9 cellular contexts compared by ENCODE assay signal in genomic region chr7:131026297-131027003, GRCh38.
DNase-seq lines count a peak whose midpoint lies in the region; ATAC-seq and TF ChIP-seq lines count a peak whose summit lies in the region.
"Had no signal": no experiment of that assay in that cellular context is flagged by ENCODE, and none has a peak within 500 bp of the region (broad histone marks: within the 10 kb centered on the region; RNA-seq: fewer than 3 reads in every experiment).

No MANE protein-coding gene starts in this region.

- H3K4me3 ChIP-seq in mesendoderm (ENCODE audit: low read length) (no peak overlapping the region), SJCRH30 (no peak overlapping the region)
- H3K4me3 ChIP-seq: right lobe of liver had no signal

- ATAC-seq in GM18511 (IDR thresholded peaks at IDR 0.05; ENCODE audit: unreplicated experiment) (peak; percentile 42), HG02885 (IDR thresholded peaks at IDR 0.05; ENCODE audit: poor library complexity, unreplicated experiment) (peak; percentile 48), left lobe of liver (no peak)

- peaks cover 7% of the 10 kb centered on the region for H3K9me3 Mint-ChIP-seq in activated CD4-positive, alpha-beta memory T cell treated with anti-CD3 and anti-CD28 coated beads, Interleukin-2, amount 10 ng/mL, durations not matched to agents 7 days and 5 days
- no peaks in the 10 kb centered on the region for H3K9me3 Mint-ChIP-seq in progenitor cell of endocrine pancreas (ENCODE audit: low read depth)

- H3K18ac ChIP-seq in mesendoderm (ENCODE audit: low read length), result no peak overlapping the region

- DNase-seq in activated CD4-positive, alpha-beta memory T cell treated with anti-CD3 and anti-CD28 coated beads, Interleukin-2, amount 10 ng/mL, durations not matched to agents 7 days and 5 days, result no peak
- DNase-seq in mesendoderm, result peak; percentile 35
- no peak for DNase-seq in activated effector memory CD4-positive, alpha-beta T cell treated with Interleukin-2 at 50 U/mL for 16 hours
- DNase-seq in progenitor cell of endocrine pancreas (ENCODE audit: low spot score, unreplicated experiment), result no peak
- no peak for DNase-seq in left lobe of liver (ENCODE audit: low spot score)
- no peak for DNase-seq in SJCRH30
- DNase-seq: right lobe of liver had no signal

- H3K36me3 ChIP-seq in mesendoderm (ENCODE audit: control insufficient read depth, insufficient read depth, low read length), result no peaks in the 10 kb centered on the region
- no peaks in the 10 kb centered on the region for H3K36me3 ChIP-seq in SJCRH30
- H3K36me3 ChIP-seq: right lobe of liver had no signal

- no peak overlapping the region for H3K4ac ChIP-seq in mesendoderm (ENCODE audit: low read depth, low read length)

- no peaks in the 10 kb centered on the region for H3K27me3 Mint-ChIP-seq in activated CD4-positive, alpha-beta memory T cell treated with anti-CD3 and anti-CD28 coated beads, Interleukin-2, amount 10 ng/mL, durations not matched to agents 7 days and 5 days
- H3K27me3 Mint-ChIP-seq in progenitor cell of endocrine pancreas, result no peaks in the 10 kb centered on the region

- no peak overlapping the region for H3K27ac ChIP-seq in mesendoderm (ENCODE audit: low read depth, low read length)
- H3K27ac ChIP-seq in SJCRH30, result no peak overlapping the region
- H3K27ac ChIP-seq: right lobe of liver had no signal

- no peak overlapping the region for H2BK5ac ChIP-seq in mesendoderm (ENCODE audit: low read length)

- H2AK5ac ChIP-seq in mesendoderm (ENCODE audit: low read length), result no peak overlapping the region

- no peaks in the 10 kb centered on the region for H3K79me2 ChIP-seq in mesendoderm (ENCODE audit: control insufficient read depth, insufficient read depth, low read length)

- no peaks in the 10 kb centered on the region for H3K79me1 ChIP-seq in mesendoderm (ENCODE audit: low read length)

- H3K9ac ChIP-seq in mesendoderm (ENCODE audit: low read length), result no peak overlapping the region

- CTCF ChIA-PET in activated CD4-positive, alpha-beta memory T cell treated with anti-CD3 and anti-CD28 coated beads, Interleukin-2, amount 10 ng/mL, durations not matched to agents 7 days and 5 days (lab: Charles Lee), result interaction anchor here (1.1 to 1.4 kb wide), 3 partner anchors 17 to 56 kb away, joined by 3 to 4 read pairs (median 3); no protein-coding TSS in a partner anchor

- no peak overlapping the region for H3K4me3 Mint-ChIP-seq in activated CD4-positive, alpha-beta memory T cell treated with anti-CD3 and anti-CD28 coated beads, Interleukin-2, amount 10 ng/mL, durations not matched to agents 7 days and 5 days
- no peak overlapping the region for H3K4me3 Mint-ChIP-seq in progenitor cell of endocrine pancreas (ENCODE audit: low read depth)

- no peak overlapping the region for H2BK15ac ChIP-seq in mesendoderm (replicated peaks; ENCODE audit: low read depth)

- POLR2A ChIA-PET in activated CD4-positive, alpha-beta memory T cell treated with anti-CD3 and anti-CD28 coated beads, Interleukin-2, amount 10 ng/mL, durations not matched to agents 7 days and 5 days (lab: Charles Lee), result interaction anchor here (1.0 to 2.1 kb wide), 6 partner anchors 9 to 129 kb away, joined by 3 to 10 read pairs (median 4); no protein-coding TSS in a partner anchor

- H3K27ac Mint-ChIP-seq in activated CD4-positive, alpha-beta memory T cell treated with anti-CD3 and anti-CD28 coated beads, Interleukin-2, amount 10 ng/mL, durations not matched to agents 7 days and 5 days, result peak overlapping the region; percentile 79
- no peak overlapping the region for H3K27ac Mint-ChIP-seq in progenitor cell of endocrine pancreas

- no CpG with 5 or more reads among the region's 7 CpGs for WGBS in mesendoderm (ENCODE audit: extremely low coverage, insufficient coverage, low lambda C conversion rate)

- H3K4me2 ChIP-seq in mesendoderm (ENCODE audit: low read length), result no peak overlapping the region

- H3K27me3 ChIP-seq in mesendoderm (ENCODE audit: insufficient read depth, low read length, poor library complexity) (no peaks in the 10 kb centered on the region), SJCRH30 (no peaks in the 10 kb centered on the region)
- H3K27me3 ChIP-seq: right lobe of liver had no signal

- H3K4me1 ChIP-seq in mesendoderm (ENCODE audit: control insufficient read depth, low read depth, low read length), result no peaks in the 10 kb centered on the region
- no peaks in the 10 kb centered on the region for H3K4me1 ChIP-seq in SJCRH30
- H3K4me1 ChIP-seq: right lobe of liver had no signal

- peaks cover 63% of the 10 kb centered on the region for H3K36me3 Mint-ChIP-seq in activated CD4-positive, alpha-beta memory T cell treated with anti-CD3 and anti-CD28 coated beads, Interleukin-2, amount 10 ng/mL, durations not matched to agents 7 days and 5 days (ENCODE audit: low read depth)
- no peaks in the 10 kb centered on the region for H3K36me3 Mint-ChIP-seq in progenitor cell of endocrine pancreas (ENCODE audit: insufficient read depth)

- H4K8ac ChIP-seq in mesendoderm (ENCODE audit: low read depth, low read length), result no peak overlapping the region

- no peak overlapping the region for H2BK120ac ChIP-seq in mesendoderm (ENCODE audit: low read depth, low read length)

- no peak overlapping the region for H4K5ac ChIP-seq in mesendoderm (ENCODE audit: low read length)

- TF ChIP-seq CTCF in progenitor cell of endocrine pancreas (IDR thresholded peaks at IDR 0.05; ENCODE audit: unreplicated experiment), result no peak

- no peak overlapping the region for H3K56ac ChIP-seq in mesendoderm (ENCODE audit: low read length)

- H3K4me1 Mint-ChIP-seq in activated CD4-positive, alpha-beta memory T cell treated with anti-CD3 and anti-CD28 coated beads, Interleukin-2, amount 10 ng/mL, durations not matched to agents 7 days and 5 days, result peaks cover 82% of the 10 kb centered on the region
- no peaks in the 10 kb centered on the region for H3K4me1 Mint-ChIP-seq in progenitor cell of endocrine pancreas (ENCODE audit: low read depth)

- H3K9me3 ChIP-seq in SJCRH30 (replicated peaks), result no peaks in the 10 kb centered on the region
- H3K9me3 ChIP-seq: right lobe of liver had no signal

- no peak overlapping the region for H3K23ac ChIP-seq in mesendoderm (ENCODE audit: low read length)
